2 cellular contexts compared by ENCODE assay signal in genomic region chr1:16781033-16781432, GRCh38. TPM values are rescaled to one million over a fixed set of nuclear protein-coding genes. Genes with fewer than 3 reads are reported as not detected.
"Had no signal": no experiment of that assay in that cellular context is flagged by ENCODE, and none has a peak within 500 bp of the region (broad histone marks: within the 10 kb centered on the region; RNA-seq: fewer than 3 reads in every experiment).

No MANE protein-coding gene starts in this region.

RNA-seq across cellular contexts. Expression of gene RNU1-4, which starts 40.7 kb away (rescaled TPM):
- polyA plus RNA-seq: cardiac muscle cell, IgD-negative memory B cell had no signal
